Comparison of ENCODE assay signal across 1 cellular context in genomic region chr6:38187285-38187684, GRCh38.
TF ChIP-seq lines count a peak whose summit lies in the region.

No MANE protein-coding gene starts in this region.

TF ChIP-seq in GM23338, 12 proteins besides CTCF, POLR2A, EP300 and RAD21 (continued from another document):
- no peak for TF ChIP-seq REST (IDR thresholded peaks at IDR 0.05; ENCODE audit: unreplicated experiment)
